2 cellular contexts compared by ENCODE assay signal in the genomic region with DNA sequence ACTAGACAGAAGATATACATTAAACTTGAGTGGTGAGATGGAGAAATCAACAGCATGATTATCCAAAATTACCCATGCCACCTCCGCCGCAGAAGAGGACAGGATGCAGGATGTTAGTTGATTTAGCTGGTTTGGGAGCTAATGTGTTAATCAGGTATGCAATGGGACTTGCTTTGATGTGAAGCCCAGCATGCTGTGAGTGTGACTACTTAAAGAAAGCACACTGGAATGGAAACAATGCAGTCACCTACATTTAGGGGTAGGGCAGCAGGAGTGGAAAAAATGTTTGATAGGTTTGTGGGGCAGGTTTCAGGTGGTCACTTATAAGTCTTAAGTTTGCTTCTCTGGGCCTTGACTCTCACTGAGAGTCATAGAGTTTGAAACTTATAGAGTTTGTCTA.
TF ChIP-seq lines count a peak whose summit lies in the region.

No MANE protein-coding gene starts in this region.

TF ChIP-seq in GM23338, 12 proteins besides CTCF, POLR2A, EP300 and RAD21 (continues in another document):
- no peak for TF ChIP-seq EZH2 (IDR thresholded peaks at IDR 0.05; ENCODE audit: low read depth, unreplicated experiment)
- TF ChIP-seq STAT1 (IDR thresholded peaks at IDR 0.05; ENCODE audit: unreplicated experiment) = no peak
- TF ChIP-seq CREB1 (CRISPR knock-in tag; IDR thresholded peaks at IDR 0.05; ENCODE audit: low read depth) = no peak
- TF ChIP-seq, protein P1, sequence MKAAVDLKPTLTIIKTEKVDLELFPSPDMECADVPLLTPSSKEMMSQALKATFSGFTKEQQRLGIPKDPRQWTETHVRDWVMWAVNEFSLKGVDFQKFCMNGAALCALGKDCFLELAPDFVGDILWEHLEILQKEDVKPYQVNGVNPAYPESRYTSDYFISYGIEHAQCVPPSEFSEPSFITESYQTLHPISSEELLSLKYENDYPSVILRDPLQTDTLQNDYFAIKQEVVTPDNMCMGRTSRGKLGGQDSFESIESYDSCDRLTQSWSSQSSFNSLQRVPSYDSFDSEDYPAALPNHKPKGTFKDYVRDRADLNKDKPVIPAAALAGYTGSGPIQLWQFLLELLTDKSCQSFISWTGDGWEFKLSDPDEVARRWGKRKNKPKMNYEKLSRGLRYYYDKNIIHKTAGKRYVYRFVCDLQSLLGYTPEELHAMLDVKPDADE (IDR thresholded peaks at IDR 0.05) = no peak
- TF ChIP-seq JUNB (IDR thresholded peaks at IDR 0.05; ENCODE audit: unreplicated experiment) = no peak
- TF ChIP-seq ZNF114 (CRISPR knock-in tag; IDR thresholded peaks at IDR 0.05) = no peak
- no peak for TF ChIP-seq EZH2phosphoT487 (IDR thresholded peaks at IDR 0.05; ENCODE audit: unreplicated experiment)
- TF ChIP-seq, protein P2, sequence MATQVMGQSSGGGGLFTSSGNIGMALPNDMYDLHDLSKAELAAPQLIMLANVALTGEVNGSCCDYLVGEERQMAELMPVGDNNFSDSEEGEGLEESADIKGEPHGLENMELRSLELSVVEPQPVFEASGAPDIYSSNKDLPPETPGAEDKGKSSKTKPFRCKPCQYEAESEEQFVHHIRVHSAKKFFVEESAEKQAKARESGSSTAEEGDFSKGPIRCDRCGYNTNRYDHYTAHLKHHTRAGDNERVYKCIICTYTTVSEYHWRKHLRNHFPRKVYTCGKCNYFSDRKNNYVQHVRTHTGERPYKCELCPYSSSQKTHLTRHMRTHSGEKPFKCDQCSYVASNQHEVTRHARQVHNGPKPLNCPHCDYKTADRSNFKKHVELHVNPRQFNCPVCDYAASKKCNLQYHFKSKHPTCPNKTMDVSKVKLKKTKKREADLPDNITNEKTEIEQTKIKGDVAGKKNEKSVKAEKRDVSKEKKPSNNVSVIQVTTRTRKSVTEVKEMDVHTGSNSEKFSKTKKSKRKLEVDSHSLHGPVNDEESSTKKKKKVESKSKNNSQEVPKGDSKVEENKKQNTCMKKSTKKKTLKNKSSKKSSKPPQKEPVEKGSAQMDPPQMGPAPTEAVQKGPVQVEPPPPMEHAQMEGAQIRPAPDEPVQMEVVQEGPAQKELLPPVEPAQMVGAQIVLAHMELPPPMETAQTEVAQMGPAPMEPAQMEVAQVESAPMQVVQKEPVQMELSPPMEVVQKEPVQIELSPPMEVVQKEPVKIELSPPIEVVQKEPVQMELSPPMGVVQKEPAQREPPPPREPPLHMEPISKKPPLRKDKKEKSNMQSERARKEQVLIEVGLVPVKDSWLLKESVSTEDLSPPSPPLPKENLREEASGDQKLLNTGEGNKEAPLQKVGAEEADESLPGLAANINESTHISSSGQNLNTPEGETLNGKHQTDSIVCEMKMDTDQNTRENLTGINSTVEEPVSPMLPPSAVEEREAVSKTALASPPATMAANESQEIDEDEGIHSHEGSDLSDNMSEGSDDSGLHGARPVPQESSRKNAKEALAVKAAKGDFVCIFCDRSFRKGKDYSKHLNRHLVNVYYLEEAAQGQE (IDR thresholded peaks at IDR 0.05; ENCODE audit: unreplicated experiment) = no peak
- TF ChIP-seq NANOG (IDR thresholded peaks at IDR 0.05; ENCODE audit: borderline replicate concordance) = no peak
- TF ChIP-seq, protein P3, sequence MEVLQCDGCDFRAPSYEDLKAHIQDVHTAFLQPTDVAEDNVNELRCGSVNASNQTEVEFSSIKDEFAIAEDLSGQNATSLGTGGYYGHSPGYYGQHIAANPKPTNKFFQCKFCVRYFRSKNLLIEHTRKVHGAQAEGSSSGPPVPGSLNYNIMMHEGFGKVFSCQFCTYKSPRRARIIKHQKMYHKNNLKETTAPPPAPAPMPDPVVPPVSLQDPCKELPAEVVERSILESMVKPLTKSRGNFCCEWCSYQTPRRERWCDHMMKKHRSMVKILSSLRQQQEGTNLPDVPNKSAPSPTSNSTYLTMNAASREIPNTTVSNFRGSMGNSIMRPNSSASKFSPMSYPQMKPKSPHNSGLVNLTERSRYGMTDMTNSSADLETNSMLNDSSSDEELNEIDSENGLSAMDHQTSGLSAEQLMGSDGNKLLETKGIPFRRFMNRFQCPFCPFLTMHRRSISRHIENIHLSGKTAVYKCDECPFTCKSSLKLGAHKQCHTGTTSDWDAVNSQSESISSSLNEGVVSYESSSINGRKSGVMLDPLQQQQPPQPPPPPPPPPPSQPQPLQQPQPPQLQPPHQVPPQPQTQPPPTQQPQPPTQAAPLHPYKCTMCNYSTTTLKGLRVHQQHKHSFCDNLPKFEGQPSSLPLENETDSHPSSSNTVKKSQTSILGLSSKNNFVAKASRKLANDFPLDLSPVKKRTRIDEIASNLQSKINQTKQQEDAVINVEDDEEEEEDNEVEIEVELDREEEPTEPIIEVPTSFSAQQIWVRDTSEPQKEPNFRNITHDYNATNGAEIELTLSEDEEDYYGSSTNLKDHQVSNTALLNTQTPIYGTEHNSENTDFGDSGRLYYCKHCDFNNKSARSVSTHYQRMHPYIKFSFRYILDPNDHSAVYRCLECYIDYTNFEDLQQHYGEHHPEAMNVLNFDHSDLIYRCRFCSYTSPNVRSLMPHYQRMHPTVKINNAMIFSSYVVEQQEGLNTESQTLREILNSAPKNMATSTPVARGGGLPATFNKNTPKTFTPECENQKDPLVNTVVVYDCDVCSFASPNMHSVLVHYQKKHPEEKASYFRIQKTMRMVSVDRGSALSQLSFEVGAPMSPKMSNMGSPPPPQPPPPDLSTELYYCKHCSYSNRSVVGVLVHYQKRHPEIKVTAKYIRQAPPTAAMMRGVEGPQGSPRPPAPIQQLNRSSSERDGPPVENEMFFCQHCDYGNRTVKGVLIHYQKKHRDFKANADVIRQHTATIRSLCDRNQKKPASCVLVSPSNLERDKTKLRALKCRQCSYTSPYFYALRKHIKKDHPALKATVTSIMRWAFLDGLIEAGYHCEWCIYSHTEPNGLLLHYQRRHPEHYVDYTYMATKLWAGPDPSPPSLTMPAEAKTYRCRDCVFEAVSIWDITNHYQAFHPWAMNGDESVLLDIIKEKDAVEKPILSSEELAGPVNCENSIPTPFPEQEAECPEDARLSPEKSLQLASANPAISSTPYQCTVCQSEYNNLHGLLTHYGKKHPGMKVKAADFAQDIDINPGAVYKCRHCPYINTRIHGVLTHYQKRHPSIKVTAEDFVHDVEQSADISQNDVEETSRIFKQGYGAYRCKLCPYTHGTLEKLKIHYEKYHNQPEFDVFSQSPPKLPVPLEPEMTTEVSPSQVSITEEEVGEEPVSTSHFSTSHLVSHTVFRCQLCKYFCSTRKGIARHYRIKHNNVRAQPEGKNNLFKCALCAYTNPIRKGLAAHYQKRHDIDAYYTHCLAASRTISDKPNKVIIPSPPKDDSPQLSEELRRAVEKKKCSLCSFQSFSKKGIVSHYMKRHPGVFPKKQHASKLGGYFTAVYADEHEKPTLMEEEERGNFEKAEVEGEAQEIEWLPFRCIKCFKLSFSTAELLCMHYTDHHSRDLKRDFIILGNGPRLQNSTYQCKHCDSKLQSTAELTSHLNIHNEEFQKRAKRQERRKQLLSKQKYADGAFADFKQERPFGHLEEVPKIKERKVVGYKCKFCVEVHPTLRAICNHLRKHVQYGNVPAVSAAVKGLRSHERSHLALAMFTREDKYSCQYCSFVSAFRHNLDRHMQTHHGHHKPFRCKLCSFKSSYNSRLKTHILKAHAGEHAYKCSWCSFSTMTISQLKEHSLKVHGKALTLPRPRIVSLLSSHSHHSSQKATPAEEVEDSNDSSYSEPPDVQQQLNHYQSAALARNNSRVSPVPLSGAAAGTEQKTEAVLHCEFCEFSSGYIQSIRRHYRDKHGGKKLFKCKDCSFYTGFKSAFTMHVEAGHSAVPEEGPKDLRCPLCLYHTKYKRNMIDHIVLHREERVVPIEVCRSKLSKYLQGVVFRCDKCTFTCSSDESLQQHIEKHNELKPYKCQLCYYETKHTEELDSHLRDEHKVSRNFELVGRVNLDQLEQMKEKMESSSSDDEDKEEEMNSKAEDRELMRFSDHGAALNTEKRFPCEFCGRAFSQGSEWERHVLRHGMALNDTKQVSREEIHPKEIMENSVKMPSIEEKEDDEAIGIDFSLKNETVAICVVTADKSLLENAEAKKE (CRISPR knock-in tag; IDR thresholded peaks at IDR 0.05) = no peak

TF ChIP-seq in H1, 55 proteins besides CTCF, POLR2A, EP300 and RAD21:
- no peak for TF ChIP-seq PHF8 (conservative IDR thresholded peaks at IDR 0.05; ENCODE audit: low read depth, low read length)
- TF ChIP-seq NANOG (IDR thresholded peaks at IDR 0.05; ENCODE audit: insufficient read depth, low read depth, low read length, poor library complexity, severe bottlenecking) = peak; percentile 32
- no peak for TF ChIP-seq TCF12 (IDR thresholded peaks at IDR 0.05; ENCODE audit: low read depth, low read length)
- peak; percentile 54; the same call in 1 of the 2 replicates for TF ChIP-seq TEAD4 (IDR thresholded peaks at IDR 0.05; ENCODE audit: low read depth, low read length)
